ENCODE assay signal across 11 cellular contexts in genomic region chr4:38308728-38309315, GRCh38.
DNase-seq lines count a peak whose midpoint lies in the region; ATAC-seq and TF ChIP-seq lines count a peak whose summit lies in the region.
"Had no signal": no experiment of that assay in that cellular context is flagged by ENCODE, and none has a peak within 500 bp of the region (broad histone marks: within the 10 kb centered on the region; RNA-seq: fewer than 3 reads in every experiment).

No MANE protein-coding gene starts in this region.

- no peaks in the 10 kb centered on the region for H4K20me1 ChIP-seq in Karpas-422 (ENCODE audit: insufficient read depth, low read depth, low read length)

- peak overlapping the region; percentile 87 for H3K27ac Mint-ChIP-seq in activated naive CD4-positive, alpha-beta T cell treated with anti-CD3 and anti-CD28 coated beads, Interleukin-2, amount 50 U/mL, for 24 hours
- peak overlapping the region; percentile 83 for H3K27ac Mint-ChIP-seq in T-helper 17 cell
- H3K27ac Mint-ChIP-seq: activated CD8-positive, alpha-beta memory T cell treated with anti-CD3 and anti-CD28 coated beads, Interleukin-2, amount 10 ng/mL, durations not matched to agents 7 days and 5 days had no signal

- TF ChIP-seq CTCF in fibroblast of the aortic adventitia (IDR thresholded peaks at IDR 0.05; ENCODE audit: insufficient read depth, low read length): no peak

- H3K4me3 ChIP-seq in fibroblast of the aortic adventitia (ENCODE audit: low read depth, low read length): no peak overlapping the region
- H3K4me3 ChIP-seq in Karpas-422 (ENCODE audit: low read length): no peak overlapping the region
- H3K4me3 ChIP-seq: sigmoid colon had no signal

- ATAC-seq in T-helper 17 cell: no peak
- ATAC-seq: activated CD8-positive, alpha-beta memory T cell treated with anti-CD3 and anti-CD28 coated beads, Interleukin-2, amount 10 ng/mL, durations not matched to agents 7 days and 5 days had no signal

- H3K4me3 Mint-ChIP-seq in activated naive CD4-positive, alpha-beta T cell treated with anti-CD3 and anti-CD28 coated beads, Interleukin-2, amount 50 U/mL, for 24 hours: no peak overlapping the region
- no peak overlapping the region for H3K4me3 Mint-ChIP-seq in T-helper 17 cell
- H3K4me3 Mint-ChIP-seq: activated CD8-positive, alpha-beta memory T cell treated with anti-CD3 and anti-CD28 coated beads, Interleukin-2, amount 10 ng/mL, durations not matched to agents 7 days and 5 days had no signal

- H3K36me3 Mint-ChIP-seq in activated naive CD4-positive, alpha-beta T cell treated with anti-CD3 and anti-CD28 coated beads, Interleukin-2, amount 50 U/mL, for 24 hours: peaks cover 3% of the 10 kb centered on the region
- peaks cover 4% of the 10 kb centered on the region for H3K36me3 Mint-ChIP-seq in T-helper 17 cell (ENCODE audit: low read depth)

- no peak overlapping the region for H3K27ac ChIP-seq in Karpas-422 (ENCODE audit: low read length)
- H3K27ac ChIP-seq: sigmoid colon had no signal

- H3K27me3 ChIP-seq in Karpas-422 (ENCODE audit: low read length): no peaks in the 10 kb centered on the region
- H3K27me3 ChIP-seq: sigmoid colon had no signal

- H3K4me2 ChIP-seq in Karpas-422 (ENCODE audit: low read depth, low read length, poor library complexity, severe bottlenecking): no peak overlapping the region

- no peaks in the 10 kb centered on the region for H3K36me3 ChIP-seq in Karpas-422 (ENCODE audit: insufficient read depth, low read length)
- H3K36me3 ChIP-seq: sigmoid colon had no signal

- no peak overlapping the region for H3K9ac ChIP-seq in Karpas-422 (ENCODE audit: low read length)

- no peaks in the 10 kb centered on the region for H3K9me3 Mint-ChIP-seq in activated naive CD4-positive, alpha-beta T cell treated with anti-CD3 and anti-CD28 coated beads, Interleukin-2, amount 50 U/mL, for 24 hours

- peaks cover 64% of the 10 kb centered on the region for H3K4me1 Mint-ChIP-seq in activated naive CD4-positive, alpha-beta T cell treated with anti-CD3 and anti-CD28 coated beads, Interleukin-2, amount 50 U/mL, for 24 hours
- H3K4me1 Mint-ChIP-seq in T-helper 17 cell: peaks cover 44% of the 10 kb centered on the region

- H3K9me3 ChIP-seq in T-helper 17 cell (ENCODE audit: control insufficient read depth, low read length, poor library complexity, severe bottlenecking) (no peaks in the 10 kb centered on the region), Karpas-422 (ENCODE audit: low read length) (no peaks in the 10 kb centered on the region)
- H3K9me3 ChIP-seq: sigmoid colon had no signal

- DNase-seq in activated naive CD4-positive, alpha-beta T cell (lab: John Stamatoyannopoulos, UW): no peak
- DNase-seq in T-helper 17 cell (no peak), fibroblast of the aortic adventitia (ENCODE audit: low read depth) (peak; percentile 43), superior temporal gyrus (ENCODE audit: extremely low spot score) (peak; percentile 82), GM19240 (ENCODE audit: insufficient read length, low spot score) (no peak), Karpas-422 (no peak)
- no peak for DNase-seq in central memory CD4-positive, alpha-beta T cell
- DNase-seq: activated CD8-positive, alpha-beta memory T cell treated with anti-CD3 and anti-CD28 coated beads, Interleukin-2, amount 10 ng/mL, durations not matched to agents 7 days and 5 days; DMS79; sigmoid colon had no signal

- H3K4me1 ChIP-seq in Karpas-422 (ENCODE audit: low read length): peaks cover 4% of the 10 kb centered on the region; the same call in 1 of the 2 replicates
- H3K4me1 ChIP-seq: sigmoid colon had no signal

- no peaks in the 10 kb centered on the region for H3K27me3 Mint-ChIP-seq in activated naive CD4-positive, alpha-beta T cell treated with anti-CD3 and anti-CD28 coated beads, Interleukin-2, amount 50 U/mL, for 24 hours
- H3K27me3 Mint-ChIP-seq in T-helper 17 cell: no peaks in the 10 kb centered on the region

- H2AFZ ChIP-seq in Karpas-422 (ENCODE audit: low read length): no peak overlapping the region

- H3K9me2 ChIP-seq in Karpas-422 (replicated peaks; ENCODE audit: insufficient read depth, low read length): no peaks in the 10 kb centered on the region

- H3K79me2 ChIP-seq in Karpas-422 (ENCODE audit: low read length): no peaks in the 10 kb centered on the region

Comparison
In these comparisons a context has a peak if more than half of its experiments do, and no peak if none do; other contexts are left out.
1. DNase-seq: peak in fibroblast of the aortic adventitia (single experiment) and superior temporal gyrus (single experiment); none in activated naive CD4-positive, alpha-beta T cell (0 of 4), T-helper 17 cell (0 of 3), central memory CD4-positive, alpha-beta T cell (single experiment), GM19240 (single experiment) and Karpas-422 (single experiment).